In the genomic region with DNA sequence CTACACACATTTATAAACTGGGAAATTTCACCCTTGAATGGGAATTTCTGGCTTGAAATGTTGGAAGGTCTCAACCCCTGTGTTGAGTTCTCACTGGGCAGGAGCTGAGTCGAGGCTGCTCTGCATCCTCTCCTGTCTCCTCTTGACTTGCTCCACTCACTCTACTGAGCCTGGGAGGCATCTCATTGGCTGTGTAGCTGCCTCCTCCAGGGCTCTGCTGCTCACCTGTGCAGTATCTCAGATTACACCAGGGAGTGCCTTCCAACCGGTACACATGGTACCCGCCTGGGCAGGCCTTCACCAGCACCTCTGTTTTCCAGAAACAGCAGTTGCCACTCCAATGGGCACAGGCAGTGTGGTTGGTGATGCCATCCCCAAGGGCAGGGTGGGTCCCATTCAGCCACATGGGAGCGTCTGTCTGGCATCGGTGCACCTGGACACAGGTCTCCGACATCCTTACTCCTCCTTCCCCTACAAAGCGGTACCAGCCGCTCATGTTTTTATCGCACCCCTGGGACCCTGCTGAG, we compare ENCODE assay signal across 23 cellular contexts. TPM values are rescaled to one million over a fixed set of nuclear protein-coding genes. Genes with fewer than 3 reads are reported as not detected.
DNase-seq lines count a peak whose midpoint lies in the region; ATAC-seq, FAIRE-seq and TF ChIP-seq lines count a peak whose summit lies in the region.
"Had no signal": no experiment of that assay in that cellular context is flagged by ENCODE, and none has a peak within 500 bp of the region (broad histone marks: within the 10 kb centered on the region; RNA-seq: fewer than 3 reads in every experiment).

No MANE protein-coding gene starts in this region.

- H3K4me1 ChIP-seq in pancreas (peaks cover 7 to 15% (median 8%) of the 10 kb centered on the region in 3 donors), mesendoderm (ENCODE audit: control insufficient read depth, low read depth, low read length) (no peaks in the 10 kb centered on the region), gastroesophageal sphincter (no peaks in the 10 kb centered on the region)
- H3K4me1 ChIP-seq: BE2C, Caco-2 had no signal

- H3K9ac ChIP-seq in mesendoderm (ENCODE audit: low read length) = no peak overlapping the region

- ATAC-seq in pancreas (peak in 2 of 4 donors; percentile 0 to 5), gastroesophageal sphincter (no peak), GM18519 (IDR thresholded peaks at IDR 0.05; ENCODE audit: low FRiP score, unreplicated experiment) (no peak)

- H3K79me1 ChIP-seq in mesendoderm (ENCODE audit: low read length) = no peaks in the 10 kb centered on the region

- intact Hi-C loops in pancreas (cut with DNase I) = no loop called here

- H2BK5ac ChIP-seq in mesendoderm (ENCODE audit: low read length) = no peak overlapping the region

- no peak overlapping the region for H3K18ac ChIP-seq in mesendoderm (ENCODE audit: low read length)

- no peak overlapping the region for H3K56ac ChIP-seq in mesendoderm (ENCODE audit: low read length)

- H3K23ac ChIP-seq in mesendoderm (ENCODE audit: low read length) = no peak overlapping the region

- no peak overlapping the region for H2BK15ac ChIP-seq in mesendoderm (replicated peaks; ENCODE audit: low read depth)

- TF ChIP-seq POLR2A in gastroesophageal sphincter (IDR thresholded peaks at IDR 0.05) = no peak

- H3K36me3 ChIP-seq in pancreas (peaks cover 0 to 83% (median 33%) of the 10 kb centered on the region in 3 donors), mesendoderm (ENCODE audit: control insufficient read depth, insufficient read depth, low read length) (no peaks in the 10 kb centered on the region), gastroesophageal sphincter (no peaks in the 10 kb centered on the region)
- H3K36me3 ChIP-seq: BE2C had no signal

- no peak overlapping the region for H3K4ac ChIP-seq in mesendoderm (ENCODE audit: low read depth, low read length)

- H2AK5ac ChIP-seq in mesendoderm (ENCODE audit: low read length) = no peak overlapping the region

- H3K79me2 ChIP-seq in mesendoderm (ENCODE audit: control insufficient read depth, insufficient read depth, low read length) = no peaks in the 10 kb centered on the region

- no peak overlapping the region for H4K5ac ChIP-seq in mesendoderm (ENCODE audit: low read length)

- H3K27me3 ChIP-seq in pancreas = no peaks in the 10 kb centered on the region
- no peaks in the 10 kb centered on the region for H3K27me3 ChIP-seq in mesendoderm (ENCODE audit: insufficient read depth, low read length, poor library complexity)
- peaks cover 25% of the 10 kb centered on the region for H3K27me3 ChIP-seq in gastroesophageal sphincter
- H3K27me3 ChIP-seq: BE2C had no signal

- 42 to 44% methylated on average over 9 of the region's 9 CpGs for WGBS in pancreas, 2 donors
- no CpG with 5 or more reads among the region's 9 CpGs for WGBS in mesendoderm (ENCODE audit: extremely low coverage, insufficient coverage, low lambda C conversion rate)
- WGBS in gastroesophageal sphincter (ENCODE audit: low coverage in 1 of 2), 2 donors = 25 to 33% methylated on average over 1 of the region's 9 CpGs

- no peak overlapping the region for H4K8ac ChIP-seq in mesendoderm (ENCODE audit: low read depth, low read length)

- FAIRE-seq in pancreas (lab: Jason Lieb, UNC) = no peak
- FAIRE-seq: A204.1, RCC 7860 had no signal

- DNase-seq in NCI-H345 (lab: John Stamatoyannopoulos, UW) (peak; percentile 5), NCI-H345 treated with DMSO at 0.1 percent for 48 hours (lab: John Stamatoyannopoulos, UW; ENCODE audit: unreplicated experiment) (no peak), NCI-H2107 treated with DMSO at 0.1 percent for 48 hours (lab: John Stamatoyannopoulos, UW; ENCODE audit: unreplicated experiment) (peak; percentile 70), NCI-H510A treated with DMSO at 0.1 percent for 48 hours (lab: John Stamatoyannopoulos, UW) (peak; percentile 92), pancreas (peak in 3 of 6 donors; percentile 66 to 93 (median 68)), mesendoderm (no peak)
- DNase-seq: BE2C; Caco-2; CD4-positive, CD25-positive, alpha-beta regulatory T cell; GOT3; Kasumi-1; MM.1S; NCI-H1092; NCI-H226; NCI-H774; Right ventricle myocardium superior; SW 1271; T-helper 2 cell had no signal

- H3K4me2 ChIP-seq in mesendoderm (ENCODE audit: low read length) = no peak overlapping the region

- peak overlapping the region; percentile 33 to 58 (median 43) for H3K4me3 ChIP-seq in pancreas
- H3K4me3 ChIP-seq in mesendoderm (ENCODE audit: low read length) = no peak overlapping the region
- no peak overlapping the region for H3K4me3 ChIP-seq in gastroesophageal sphincter

- TF ChIP-seq CTCF in pancreas (IDR thresholded peaks at IDR 0.05) = no peak
- TF ChIP-seq CTCF in gastroesophageal sphincter (IDR thresholded peaks at IDR 0.05) = no peak

- no peak for TF ChIP-seq EP300 in gastroesophageal sphincter (IDR thresholded peaks at IDR 0.05)

- H3K27ac ChIP-seq in pancreas (peak overlapping the region; percentile 80 to 97 (median 87)), mesendoderm (ENCODE audit: low read depth, low read length) (no peak overlapping the region), gastroesophageal sphincter (no peak overlapping the region)

- H3K9me3 ChIP-seq in pancreas = no peaks in the 10 kb centered on the region
- no peaks in the 10 kb centered on the region for H3K9me3 ChIP-seq in gastroesophageal sphincter
- H3K9me3 ChIP-seq: BE2C, Caco-2 had no signal

- no peak overlapping the region for H2BK120ac ChIP-seq in mesendoderm (ENCODE audit: low read depth, low read length)

RNA-seq across cellular contexts. Expression of a gene that starts 3.7 kb away (rescaled TPM):
- over 10,000 TPM; 14,691 to 38,505 (median 27,302) TPM for total RNA-seq in pancreas
- over 10,000 TPM in 1 of 2 donors, 1,000 to 10,000 TPM in 1; 7,130 to 10,292 TPM for polyA plus RNA-seq in pancreas
- not detected for polyA plus RNA-seq in mesendoderm (2013, experiment 1 of 2)
- polyA plus RNA-seq in mesendoderm (2013, experiment 2 of 2) = not detected
- total RNA-seq in gastroesophageal sphincter = under 1 TPM in 1 of 4 donors, not detected in 3; 0.10 TPM
- total RNA-seq: Caco-2; CD4-positive, CD25-positive, alpha-beta regulatory T cell; OCI-LY7; Right ventricle myocardium superior had no signal
- polyA plus RNA-seq: CD4-positive, CD25-positive, alpha-beta regulatory T cell had no signal

RNA-seq across cellular contexts. Expression of a gene that starts 28.9 kb away (rescaled TPM):
- total RNA-seq in pancreas (1 to 10 TPM; 1.3 to 9.6 (median 3.4) TPM), gastroesophageal sphincter (not detected)
- polyA plus RNA-seq in pancreas = 1 to 10 TPM; 2.3 to 5.5 TPM
- not detected for polyA plus RNA-seq in mesendoderm (2013, experiment 1 of 2)
- not detected for polyA plus RNA-seq in mesendoderm (2013, experiment 2 of 2)
- total RNA-seq: Caco-2; CD4-positive, CD25-positive, alpha-beta regulatory T cell; OCI-LY7; Right ventricle myocardium superior had no signal
- polyA plus RNA-seq: CD4-positive, CD25-positive, alpha-beta regulatory T cell had no signal

Comparison
In these comparisons a context has a peak if more than half of its experiments do, and no peak if none do; other contexts are left out.
1. DNase-seq: peak in NCI-H345 (single experiment), NCI-H2107 treated with DMSO at 0.1 percent for 48 hours (single experiment) and NCI-H510A treated with DMSO at 0.1 percent for 48 hours (single experiment); none in NCI-H345 treated with DMSO at 0.1 percent for 48 hours (single experiment) and mesendoderm (single experiment).
2. H3K27ac ChIP-seq: peak in pancreas (4 of 4); none in mesendoderm (single experiment) and gastroesophageal sphincter (0 of 4).
3. H3K4me3 ChIP-seq: peak in pancreas (4 of 4); none in mesendoderm (single experiment) and gastroesophageal sphincter (0 of 2).
4. RNA of a gene that starts 3.7 kb away (total RNA-seq): 14,691 to 38,505 TPM in pancreas; 0.10 TPM in gastroesophageal sphincter; every median in the first group is over 1,000 times any median in the second.